ENCODE assay signal across 20 cellular contexts in genomic region chr20:61424011-61424627, GRCh38.
A peak's percentile ranks its signal among the peaks of the same experiment; 100 is the strongest.
DNase-seq lines count a peak whose midpoint lies in the region; ATAC-seq, FAIRE-seq and TF ChIP-seq lines count a peak whose summit lies in the region.
"Had no signal": no experiment of that assay in that cellular context is flagged by ENCODE, and none has a peak within 500 bp of the region (broad histone marks: within the 10 kb centered on the region; RNA-seq: fewer than 3 reads in every experiment).

No MANE protein-coding gene starts in this region.

- H3K23me2 ChIP-seq in H1 (ENCODE audit: low read depth, low read length), result peaks cover 5% of the 10 kb centered on the region; the same call in 1 of the 2 replicates

- no peak for DNase-seq in GM12891 (ENCODE audit: insufficient read length, low spot score)
- DNase-seq in H1 (ENCODE audit: low read depth in 1 of 2, low spot score in 2 of 2), result no peak
- no peak for DNase-seq in trophoblast cell
- no peak for DNase-seq in G401 (ENCODE audit: low spot score)
- DNase-seq: Caco-2; CD4-positive, CD25-positive, alpha-beta regulatory T cell; CD8-positive, alpha-beta T cell; DMS153; DND-41; GDM1; GOT3; H7; HCEC 1CT had no signal

- H3K4me3 ChIP-seq in HEK293 (ENCODE audit: low read depth, low read length) (no peak overlapping the region), H1 (ENCODE audit: extremely low read depth in 1 of 4, insufficient read depth in 2 of 4, low read depth in 3 of 4, low read length in 4 of 4) (no peak overlapping the region), trophoblast cell (ENCODE audit: low read depth, low read length) (no peak overlapping the region)
- H3K4me3 ChIP-seq: BLaER1, GM12878 had no signal

- TF ChIP-seq EP300 in H1 (IDR thresholded peaks at IDR 0.05; ENCODE audit: borderline replicate concordance in 1 of 2, low read depth in 2 of 2, low read length in 2 of 2), result no peak

- POLR2A ChIA-PET in HEK293 (lab: Yijun Ruan, JAX) (no interaction called here), H1 (lab: Charles Lee; ENCODE audit: partially characterized antibody) (no interaction called here)

- peak overlapping the region; percentile 98 for H2BK15ac ChIP-seq in H1 (ENCODE audit: low read length)

- no peak overlapping the region for H3K14ac ChIP-seq in H1 (ENCODE audit: insufficient read length)
- no peak overlapping the region for H3K14ac ChIP-seq in trophoblast cell (ENCODE audit: low read length)

- H3K9ac ChIP-seq in H1 (replicated peaks in 1 of 4; ENCODE audit: extremely low read depth in 1 of 4, low read depth in 3 of 4, low read length in 3 of 4), result no peak overlapping the region
- H3K9ac ChIP-seq in trophoblast cell (ENCODE audit: low read length), result no peak overlapping the region
- H3K9ac ChIP-seq: BLaER1 had no signal

- no peak overlapping the region for H4K12ac ChIP-seq in trophoblast cell (ENCODE audit: low read depth, low read length)

- no peak overlapping the region for H4K91ac ChIP-seq in H1 (replicated peaks; ENCODE audit: insufficient read length, low read length)
- H4K91ac ChIP-seq in trophoblast cell (ENCODE audit: low read depth, low read length), result no peak overlapping the region

- no peak for TF ChIP-seq RAD21 in H1 (IDR thresholded peaks at IDR 0.05 in 1 of 2, conservative IDR thresholded peaks at IDR 0.05 in 1 of 2; ENCODE audit: low read depth in 2 of 2, low read length in 2 of 2)

- H3K79me1 ChIP-seq in H1 (ENCODE audit: low read depth, low read length) (no peaks in the 10 kb centered on the region), trophoblast cell (ENCODE audit: low read length) (no peaks in the 10 kb centered on the region)

- H4K8ac ChIP-seq in H1 (ENCODE audit: extremely low read depth, insufficient read depth, low read length), result no peak overlapping the region
- H4K8ac ChIP-seq in trophoblast cell (ENCODE audit: low read depth, low read length), result no peak overlapping the region

- FAIRE-seq in GM12891 (lab: Jason Lieb, UNC) (peak; percentile 35), H1 (lab: Jason Lieb, UNC) (no peak)
- FAIRE-seq: GM12878, GM18507 had no signal

- peaks cover 0 to 5% of the 10 kb centered on the region in 2 experiments for H4K20me1 ChIP-seq in H1 (replicated peaks in 1 of 2; ENCODE audit: control insufficient read depth in 1 of 2, insufficient read depth in 2 of 2, low read length in 2 of 2)
- H4K20me1 ChIP-seq: BLaER1 had no signal

- no peaks in the 10 kb centered on the region for H3K79me2 ChIP-seq in H1 (ENCODE audit: control insufficient read depth in 1 of 2, insufficient read depth in 2 of 2, low read length in 2 of 2)
- H3K79me2 ChIP-seq in trophoblast cell (ENCODE audit: control insufficient read depth, insufficient read depth, low read length, poor library complexity), result no peaks in the 10 kb centered on the region

- H2BK120ac ChIP-seq in H1 (replicated peaks; ENCODE audit: low read depth, low read length), result no peak overlapping the region
- H2BK120ac ChIP-seq in trophoblast cell (ENCODE audit: insufficient read depth, low read length, poor library complexity), result no peak overlapping the region

- 0 out of 2 replicates have a peak overlapping the region, but pooled peaks have one; percentile 34 for H2BK20ac ChIP-seq in H1 (ENCODE audit: low read length)

- H3K27ac ChIP-seq in HEK293 (ENCODE audit: extremely low read depth, low read depth, low read length) (no peak overlapping the region), H1 (ENCODE audit: low read depth, low read length) (no peak overlapping the region), trophoblast cell (ENCODE audit: low read depth, low read length) (no peak overlapping the region)
- H3K27ac ChIP-seq: BLaER1, C4-2B had no signal

- TF ChIP-seq CTCF in HEK293 (tag by site-specific recombination; IDR thresholded peaks at IDR 0.05) (no peak), H1 (IDR thresholded peaks at IDR 0.05; ENCODE audit: control extremely low read depth in 1 of 3, insufficient read depth in 1 of 3, low read depth in 1 of 3, low read length in 3 of 3) (no peak)

- 90% methylated on average over 4 of the region's 4 CpGs; no CpG with 5 or more reads in 1 of the 2 experiments for WGBS in H1 (ENCODE audit: extremely low coverage in 1 of 2, insufficient coverage in 1 of 2, insufficient read length in 1 of 2, insufficient replicate concordance in 2 of 2, low coverage in 1 of 2, low lambda C conversion rate in 2 of 2, missing lambda C conversion rate in 1 of 2), 2 experiments
- no CpG with 5 or more reads among the region's 4 CpGs for whole genome bisulfite sequencing in trophoblast cell (ENCODE audit: extremely low coverage, insufficient coverage, insufficient read length)

- H2AFZ ChIP-seq in H1 (ENCODE audit: low read length) (no peak overlapping the region), trophoblast cell (ENCODE audit: insufficient read depth, low read length, poor library complexity) (no peak overlapping the region)

- H3K23ac ChIP-seq in H1 (ENCODE audit: insufficient read length), result no peak overlapping the region
- peak overlapping the region; percentile 50 for H3K23ac ChIP-seq in trophoblast cell (ENCODE audit: low read length)

- H3K36me3 ChIP-seq in HEK293 (ENCODE audit: control insufficient read depth in 2 of 2, insufficient read depth in 1 of 2, low read length in 2 of 2) (no peaks in the 10 kb centered on the region), H1 (ENCODE audit: control insufficient read depth in 2 of 4, insufficient read depth in 4 of 4, low read length in 3 of 4) (no peaks in the 10 kb centered on the region), trophoblast cell (ENCODE audit: control insufficient read depth in 1 of 2, insufficient read depth in 2 of 2, low read length in 2 of 2) (no peaks in the 10 kb centered on the region)
- H3K36me3 ChIP-seq: BLaER1 had no signal

- H3K18ac ChIP-seq in H1 (ENCODE audit: extremely low read depth, low read length) (no peak overlapping the region), trophoblast cell (ENCODE audit: low read length) (no peak overlapping the region)

- peak overlapping the region; percentile 44 for H3K4ac ChIP-seq in H1 (replicated peaks; ENCODE audit: insufficient read length, low read depth, low read length)
- no peak overlapping the region for H3K4ac ChIP-seq in trophoblast cell (ENCODE audit: low read depth, low read length)

- H3K9me3 ChIP-seq in HEK293 (ENCODE audit: control insufficient read depth, insufficient read depth, low read depth, low read length), result no peaks in the 10 kb centered on the region
- no peaks in the 10 kb centered on the region; a peak in 1 of 4 replicates for H3K9me3 ChIP-seq in H1 (ENCODE audit: insufficient read depth in 2 of 2, low read depth in 1 of 2, low read length in 1 of 2)
- H3K9me3 ChIP-seq in trophoblast cell (ENCODE audit: insufficient read depth, low read depth, low read length), result peaks cover 8% of the 10 kb centered on the region
- H3K9me3 ChIP-seq: BLaER1 had no signal

- in situ Hi-C loops in G401 (cut with HindIII; ENCODE audit: low sequenced_read_pairs), result no loop called here

- ATAC-seq in GM21825 (IDR thresholded peaks at IDR 0.05; ENCODE audit: unreplicated experiment) (no peak), HG02623 (IDR thresholded peaks at IDR 0.05; ENCODE audit: unreplicated experiment) (no peak)
- ATAC-seq: CD8-positive, alpha-beta T cell; GM12878 had no signal

- no peaks in the 10 kb centered on the region for H3K4me1 ChIP-seq in HEK293 (ENCODE audit: control insufficient read depth, insufficient read depth, low read length)
- peaks cover 0 to 9% (median 7%) of the 10 kb centered on the region in 4 experiments; a peak in 5 of 7 replicates for H3K4me1 ChIP-seq in H1 (replicated peaks in 1 of 4; ENCODE audit: control insufficient read depth in 3 of 4, insufficient read depth in 4 of 4, low read length in 3 of 4)
- no peaks in the 10 kb centered on the region for H3K4me1 ChIP-seq in trophoblast cell (ENCODE audit: control insufficient read depth in 1 of 2, insufficient read depth in 2 of 2, low read length in 2 of 2)
- H3K4me1 ChIP-seq: Caco-2 had no signal

- H3K27me3 ChIP-seq in H1 (replicated peaks in 1 of 4; ENCODE audit: control insufficient read depth in 3 of 4, extremely low read depth in 1 of 4, insufficient read depth in 3 of 4, low read length in 3 of 4) (peaks cover 0 to under 1% (median 0%) of the 10 kb centered on the region in 4 experiments; a peak in 3 of 7 replicates), trophoblast cell (ENCODE audit: insufficient read depth, low read length) (no peaks in the 10 kb centered on the region)
- H3K27me3 ChIP-seq: BLaER1 had no signal

- H3K56ac ChIP-seq in H1 (replicated peaks; ENCODE audit: insufficient read length, low read depth, low read length), result no peak overlapping the region

- TF ChIP-seq POLR2A in GM12891 (IDR thresholded peaks at IDR 0.05; ENCODE audit: low read depth, low read length) (no peak), H1 (IDR thresholded peaks at IDR 0.05; ENCODE audit: control extremely low read depth in 1 of 2, low read depth in 2 of 2, low read length in 2 of 2) (no peak)

- H4K5ac ChIP-seq in H1 (ENCODE audit: insufficient read length, low read depth, low read length), result no peak overlapping the region

- CTCF ChIA-PET in HEK293 (lab: Yijun Ruan, JAX) (no interaction called here), H1 (lab: Charles Lee; ENCODE audit: partially characterized antibody) (no interaction called here)

- H2BK12ac ChIP-seq in H1 (ENCODE audit: low read depth, low read length) (peak overlapping the region; percentile 72; the same call in 1 of the 2 replicates), trophoblast cell (ENCODE audit: low read length) (no peak overlapping the region)

- H2BK5ac ChIP-seq in H1 (ENCODE audit: low read depth, low read length) (0 out of 2 replicates have a peak overlapping the region, but pooled peaks have one; percentile 11), trophoblast cell (ENCODE audit: low read depth, low read length, poor library complexity) (no peak overlapping the region)

- H2AK5ac ChIP-seq in H1 (ENCODE audit: low read depth, low read length) (peak overlapping the region; percentile 96), trophoblast cell (ENCODE audit: low read length) (no peak overlapping the region)

- H3K4me2 ChIP-seq in H1 (ENCODE audit: insufficient read depth in 1 of 2, low read depth in 2 of 2, low read length in 2 of 2) (no peak overlapping the region), trophoblast cell (ENCODE audit: low read length) (no peak overlapping the region)
- H3K4me2 ChIP-seq: BLaER1 had no signal

TF ChIP-seq in GM12891, 5 proteins besides CTCF, POLR2A, EP300 and RAD21 (continues in another document):
- TF ChIP-seq TAF1 (IDR thresholded peaks at IDR 0.05; ENCODE audit: low read depth, low read length) (no peak), POLR2AphosphoS5 (IDR thresholded peaks at IDR 0.05; ENCODE audit: low read depth, low read length) (no peak), SPI1 (IDR thresholded peaks at IDR 0.05; ENCODE audit: low read depth, low read length) (no peak)

TF ChIP-seq in H1, 55 proteins besides CTCF, POLR2A, EP300 and RAD21 (continues in another document):
- TF ChIP-seq RFX5 (IDR thresholded peaks at IDR 0.05; ENCODE audit: borderline replicate concordance, low read depth, low read length), result no peak
- TF ChIP-seq EGR1 (IDR thresholded peaks at IDR 0.05; ENCODE audit: borderline replicate concordance, low read depth, low read length), result no peak
- no peak for TF ChIP-seq SP1 (IDR thresholded peaks at IDR 0.05; ENCODE audit: low read depth, low read length)
- no peak for TF ChIP-seq NANOG (IDR thresholded peaks at IDR 0.05; ENCODE audit: insufficient read depth, low read depth, low read length, poor library complexity, severe bottlenecking)
- no peak for TF ChIP-seq SIRT6 (IDR thresholded peaks at IDR 0.05; ENCODE audit: low read length)
- TF ChIP-seq SP2 (IDR thresholded peaks at IDR 0.05; ENCODE audit: low read length), result no peak
